1 cellular context compared by ENCODE assay signal in the genomic region with DNA sequence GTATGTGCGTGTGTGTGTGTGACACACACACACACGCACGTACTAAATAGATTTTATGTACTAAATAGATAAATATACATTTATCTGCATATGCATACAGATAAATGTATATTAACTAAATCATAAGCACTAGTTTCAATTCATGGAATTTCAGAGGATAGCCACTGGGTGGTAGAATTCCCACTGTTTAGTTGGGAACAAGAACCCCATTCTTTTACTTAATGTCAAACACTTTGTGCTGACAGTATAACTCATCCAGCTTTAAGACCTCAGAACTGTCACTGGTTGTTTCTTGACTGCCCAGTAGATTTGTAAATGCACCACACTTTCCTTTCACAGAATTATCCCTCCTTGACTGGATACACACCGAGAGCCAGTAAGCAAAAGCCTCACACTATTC.
TF ChIP-seq lines count a peak whose summit lies in the region.

No MANE protein-coding gene starts in this region.

TF ChIP-seq in HepG2, 621 proteins besides CTCF, POLR2A, EP300 and RAD21:
- TF ChIP-seq, protein P1, sequence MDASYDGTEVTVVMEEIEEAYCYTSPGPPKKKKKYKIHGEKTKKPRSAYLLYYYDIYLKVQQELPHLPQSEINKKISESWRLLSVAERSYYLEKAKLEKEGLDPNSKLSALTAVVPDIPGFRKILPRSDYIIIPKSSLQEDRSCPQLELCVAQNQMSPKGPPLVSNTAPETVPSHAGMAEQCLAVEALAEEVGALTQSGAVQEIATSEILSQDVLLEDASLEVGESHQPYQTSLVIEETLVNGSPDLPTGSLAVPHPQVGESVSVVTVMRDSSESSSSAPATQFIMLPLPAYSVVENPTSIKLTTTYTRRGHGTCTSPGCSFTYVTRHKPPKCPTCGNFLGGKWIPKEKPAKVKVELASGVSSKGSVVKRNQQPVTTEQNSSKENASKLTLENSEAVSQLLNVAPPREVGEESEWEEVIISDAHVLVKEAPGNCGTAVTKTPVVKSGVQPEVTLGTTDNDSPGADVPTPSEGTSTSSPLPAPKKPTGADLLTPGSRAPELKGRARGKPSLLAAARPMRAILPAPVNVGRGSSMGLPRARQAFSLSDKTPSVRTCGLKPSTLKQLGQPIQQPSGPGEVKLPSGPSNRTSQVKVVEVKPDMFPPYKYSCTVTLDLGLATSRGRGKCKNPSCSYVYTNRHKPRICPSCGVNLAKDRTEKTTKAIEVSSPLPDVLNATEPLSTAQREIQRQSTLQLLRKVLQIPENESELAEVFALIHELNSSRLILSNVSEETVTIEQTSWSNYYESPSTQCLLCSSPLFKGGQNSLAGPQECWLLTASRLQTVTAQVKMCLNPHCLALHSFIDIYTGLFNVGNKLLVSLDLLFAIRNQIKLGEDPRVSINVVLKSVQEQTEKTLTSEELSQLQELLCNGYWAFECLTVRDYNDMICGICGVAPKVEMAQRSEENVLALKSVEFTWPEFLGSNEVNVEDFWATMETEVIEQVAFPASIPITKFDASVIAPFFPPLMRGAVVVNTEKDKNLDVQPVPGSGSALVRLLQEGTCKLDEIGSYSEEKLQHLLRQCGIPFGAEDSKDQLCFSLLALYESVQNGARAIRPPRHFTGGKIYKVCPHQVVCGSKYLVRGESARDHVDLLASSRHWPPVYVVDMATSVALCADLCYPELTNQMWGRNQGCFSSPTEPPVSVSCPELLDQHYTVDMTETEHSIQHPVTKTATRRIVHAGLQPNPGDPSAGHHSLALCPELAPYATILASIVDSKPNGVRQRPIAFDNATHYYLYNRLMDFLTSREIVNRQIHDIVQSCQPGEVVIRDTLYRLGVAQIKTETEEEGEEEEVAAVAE (CRISPR knock-in tag; IDR thresholded peaks at IDR 0.05; ENCODE audit: borderline replicate concordance): no peak
- TF ChIP-seq STAG1 (CRISPR knock-in tag; IDR thresholded peaks at IDR 0.05): peak; percentile 56
- peak; percentile 28; the same call in 1 of the 2 replicates for TF ChIP-seq SMC3 (IDR thresholded peaks at IDR 0.05; ENCODE audit: low read length)
- TF ChIP-seq ASH2L (IDR thresholded peaks at IDR 0.05; ENCODE audit: insufficient read length, low read depth, low read length): no peak
- TF ChIP-seq SOX6 (IDR thresholded peaks at IDR 0.05): no peak
- TF ChIP-seq SOX6 (CRISPR knock-in tag; IDR thresholded peaks at IDR 0.05): no peak
- TF ChIP-seq JARID2 (CRISPR knock-in tag; IDR thresholded peaks at IDR 0.05; ENCODE audit: insufficient replicate concordance): no peak
- no peak for TF ChIP-seq HMGA1 (CRISPR knock-in tag; conservative IDR thresholded peaks at IDR 0.05)
